17 cellular contexts compared by ENCODE assay signal in genomic region chr2:10647886-10648605, GRCh38. TPM values are rescaled to one million over a fixed set of nuclear protein-coding genes. Genes with fewer than 3 reads are reported as not detected.
DNase-seq lines count a peak whose midpoint lies in the region; ATAC-seq, FAIRE-seq and TF ChIP-seq lines count a peak whose summit lies in the region.
"Had no signal": no experiment of that assay in that cellular context is flagged by ENCODE, and none has a peak within 500 bp of the region (broad histone marks: within the 10 kb centered on the region; RNA-seq: fewer than 3 reads in every experiment).

No MANE protein-coding gene starts in this region.

- H3K36me3 Mint-ChIP-seq in naive thymus-derived CD4-positive, alpha-beta T cell: peaks cover 11 to 52% (median 37%) of the 10 kb centered on the region in 5 donors

- no peaks in the 10 kb centered on the region for H3K9me3 Mint-ChIP-seq in naive thymus-derived CD4-positive, alpha-beta T cell
- H3K9me3 Mint-ChIP-seq: CD4-positive, CD25-positive, alpha-beta regulatory T cell had no signal

- no peak for TF ChIP-seq CTCF in heart left ventricle (IDR thresholded peaks at IDR 0.05)

- FAIRE-seq in frontal cortex (lab: Jason Lieb, UNC): no peak
- FAIRE-seq: GM12878, GM18507, HTR-8/SVneo had no signal

- peaks cover 60% of the 10 kb centered on the region for H3K4me1 ChIP-seq in BLaER1
- peaks cover 0 to 8% (median 0%) of the 10 kb centered on the region in 12 donors for H3K4me1 ChIP-seq in heart left ventricle
- no peaks in the 10 kb centered on the region for H3K4me1 ChIP-seq in naive thymus-derived CD4-positive, alpha-beta T cell (ENCODE audit: control insufficient read depth in 2 of 2, insufficient read depth in 2 of 2, low read length in 2 of 2)

- 80 to 84% (median 82%) methylated on average over 12 of the region's 12 CpGs for WGBS in heart left ventricle, 4 donors

- ATAC-seq in heart left ventricle (peak; percentile 43 to 65 (median 63)), HG02763 (IDR thresholded peaks at IDR 0.05; ENCODE audit: unreplicated experiment) (no peak)
- no peak for ATAC-seq in naive thymus-derived CD4-positive, alpha-beta T cell
- ATAC-seq: GM12878, HCT116, Panc1 had no signal

- H3K36me3 ChIP-seq in BLaER1: peaks cover 93% of the 10 kb centered on the region
- H3K36me3 ChIP-seq in heart left ventricle: peaks cover 0 to 88% (median 57%) of the 10 kb centered on the region in 9 donors
- peaks cover 4 to 60% (median 12%) of the 10 kb centered on the region in 3 experiments for H3K36me3 ChIP-seq in naive thymus-derived CD4-positive, alpha-beta T cell (ENCODE audit: control insufficient read depth in 2 of 3, insufficient read depth in 3 of 3, low read length in 3 of 3)

- peaks cover 26% of the 10 kb centered on the region; the same call in 1 of the 2 replicates for H4K20me1 ChIP-seq in BLaER1

- peak overlapping the region; percentile 24; the same call in 1 of the 2 replicates for H3K4me2 ChIP-seq in BLaER1

- intact Hi-C loops in heart left ventricle (cut with DNase I): loop anchor here in 1 of 10 donors (10.0 kb wide), 1 partner anchor 193 kb away; no protein-coding TSS in a partner anchor
- intact Hi-C loops in naive thymus-derived CD4-positive, alpha-beta T cell (cut with micrococcal nuclease): no loop called here

- no peak overlapping the region for H3K27ac Mint-ChIP-seq in naive thymus-derived CD4-positive, alpha-beta T cell

- no peaks in the 10 kb centered on the region for H3K9me3 ChIP-seq in BLaER1
- H3K9me3 ChIP-seq in heart left ventricle: no peaks in the 10 kb centered on the region
- H3K9me3 ChIP-seq in naive thymus-derived CD4-positive, alpha-beta T cell (ENCODE audit: control insufficient read depth in 2 of 3, low read length in 3 of 3): no peaks in the 10 kb centered on the region

- H3K27ac ChIP-seq in BLaER1: no peak overlapping the region
- H3K27ac ChIP-seq in heart left ventricle: peak overlapping the region in 5 of 12 donors; percentile 13 to 75 (median 49)
- H3K27ac ChIP-seq in naive thymus-derived CD4-positive, alpha-beta T cell (ENCODE audit: low read depth, low read length): no peak overlapping the region

- H3K27me3 Mint-ChIP-seq in naive thymus-derived CD4-positive, alpha-beta T cell: no peaks in the 10 kb centered on the region
- H3K27me3 Mint-ChIP-seq: CD4-positive, CD25-positive, alpha-beta regulatory T cell had no signal

- no peaks in the 10 kb centered on the region for H3K27me3 ChIP-seq in BLaER1
- H3K27me3 ChIP-seq in heart left ventricle: no peaks in the 10 kb centered on the region
- no peaks in the 10 kb centered on the region for H3K27me3 ChIP-seq in naive thymus-derived CD4-positive, alpha-beta T cell (ENCODE audit: control insufficient read depth in 2 of 2, insufficient read depth in 2 of 2, low read length in 2 of 2)

- no peak overlapping the region for H3K4me3 Mint-ChIP-seq in naive thymus-derived CD4-positive, alpha-beta T cell
- H3K4me3 Mint-ChIP-seq: CD4-positive, CD25-positive, alpha-beta regulatory T cell had no signal

- H3K9ac ChIP-seq in BLaER1: no peak overlapping the region

- H3K4me3 ChIP-seq in BLaER1: no peak overlapping the region
- no peak overlapping the region for H3K4me3 ChIP-seq in heart left ventricle
- no peak overlapping the region for H3K4me3 ChIP-seq in naive thymus-derived CD4-positive, alpha-beta T cell (ENCODE audit: low read length)
- H3K4me3 ChIP-seq: GM12878 had no signal

- CTCF ChIA-PET in naive thymus-derived CD4-positive, alpha-beta T cell (lab: Charles Lee): no interaction called here

- TF ChIP-seq POLR2A in heart left ventricle (IDR thresholded peaks at IDR 0.05): no peak

- DNase-seq in NCI-H1694 (lab: John Stamatoyannopoulos, UW): peak; percentile 42
- peak; percentile 78 for DNase-seq in cerebellar cortex (ENCODE audit: low spot score)
- DNase-seq in heart left ventricle: no peak
- no peak for DNase-seq in frontal cortex (ENCODE audit: low spot score in 2 of 2)
- DNase-seq in naive thymus-derived CD4-positive, alpha-beta T cell: no peak
- no peak for DNase-seq in NCI-H2029 treated with DMSO at 0.1 percent for 48 hours (lab: John Stamatoyannopoulos, UW)
- DNase-seq: CD4-positive, CD25-positive, alpha-beta regulatory T cell; NCI-H1436 treated with DMSO at 0.1 percent for 48 hours; NCI-H774; SIG-M5 had no signal

- POLR2A ChIA-PET in naive thymus-derived CD4-positive, alpha-beta T cell (lab: Charles Lee): no interaction called here

- peaks cover 0 to 28% (median 4%) of the 10 kb centered on the region in 7 donors for H3K4me1 Mint-ChIP-seq in naive thymus-derived CD4-positive, alpha-beta T cell

RNA-seq across cellular contexts. Expression of gene NOL10, which starts 41.7 kb away (rescaled TPM):
- 10 to 100 TPM; 15.3 to 21.3 (median 18.3) TPM for total RNA-seq in heart left ventricle
- 10 to 100 TPM in 1 of 2 donors, 1 to 10 TPM in 1; 8.2 to 17.5 TPM for polyA plus RNA-seq in heart left ventricle
- 63.6 TPM for total RNA-seq in frontal cortex
- total RNA-seq in naive thymus-derived CD4-positive, alpha-beta T cell: 10 to 100 TPM; 15.5 to 26.2 (median 21.3) TPM
- polyA plus RNA-seq in naive thymus-derived CD4-positive, alpha-beta T cell: 10 to 100 TPM; 14.7 to 25.6 TPM

Comparison
In these comparisons a context has a peak if more than half of its experiments do, and no peak if none do; other contexts are left out.
1. DNase-seq: peak in NCI-H1694 (single experiment) and cerebellar cortex (single experiment); none in heart left ventricle (0 of 5), frontal cortex (0 of 2), naive thymus-derived CD4-positive, alpha-beta T cell (0 of 9) and NCI-H2029 treated with DMSO at 0.1 percent for 48 hours (single experiment).
2. ATAC-seq: peak in heart left ventricle (4 of 4); none in HG02763 (single experiment) and naive thymus-derived CD4-positive, alpha-beta T cell (single experiment).